ENCODE assay signal across 8 cellular contexts in the genomic region with DNA sequence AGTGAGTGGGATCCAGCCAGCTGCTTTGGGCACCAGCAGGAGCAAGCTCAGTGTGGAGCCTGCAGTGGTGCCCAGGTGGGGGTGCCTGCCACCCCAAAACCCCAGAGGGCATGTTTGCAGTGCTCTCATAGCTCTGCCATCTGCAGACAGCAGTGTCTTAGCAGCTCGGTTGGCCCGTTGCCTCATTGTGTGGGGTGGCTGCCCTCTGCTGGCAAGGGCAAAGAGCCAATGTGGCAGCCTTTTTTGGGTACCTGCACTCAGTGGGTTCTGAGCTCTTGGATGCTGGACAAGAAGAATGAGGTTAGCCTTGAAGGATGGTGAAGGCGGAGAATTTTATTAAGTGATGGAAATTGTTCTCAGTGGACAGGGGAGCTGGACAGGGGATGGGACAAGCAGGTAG. TPM values are rescaled to one million over a fixed set of nuclear protein-coding genes. Genes with fewer than 3 reads are reported as not detected.
DNase-seq lines count a peak whose midpoint lies in the region; ATAC-seq, FAIRE-seq and TF ChIP-seq lines count a peak whose summit lies in the region.

No MANE protein-coding gene starts in this region.

- no peaks in the 10 kb centered on the region for H3K9me2 ChIP-seq in PC-9 (ENCODE audit: insufficient read depth)

- H3K27ac ChIP-seq in PC-9, result no peak overlapping the region

- no peak for DNase-seq in GM18507 (ENCODE audit: extremely low spot score, insufficient read length, low read depth)
- peak in 1 of 2 experiments; percentile 31 for DNase-seq in PC-9
- peak; percentile 64 for DNase-seq in activated T-helper 1 cell treated with anti-CD3 and anti-CD28 coated beads, Interleukin-12 subunit alpha, Interleukin-12 subunit beta, Interleukin-2, Interleukin-4 antibody, amounts not matched to agents 30 ng/mL and 10 ng/mL and 1 ng/mL, durations not matched to agents 14 hours and 24 hours and 36 hours (ENCODE audit: low spot score)
- peak; percentile 87 for DNase-seq in cardiac septum (ENCODE audit: low spot score)
- DNase-seq in stimulated activated CD4-positive, alpha-beta T cell treated with anti-CD3 and anti-CD28 coated beads, Interleukin-15, amount 100 ng/mL, for 48 hours (ENCODE audit: low read depth in 2 of 2), result peak; percentile 56 to 71
- no peak for DNase-seq in RCC 7860 (ENCODE audit: low spot score)
- no peak for DNase-seq in NCI-H146 treated with DMSO at 0.1 percent for 48 hours (lab: John Stamatoyannopoulos, UW; ENCODE audit: unreplicated experiment)

- H3K27ac Mint-ChIP-seq in activated T-helper 1 cell treated with anti-CD3 and anti-CD28 coated beads, Interleukin-12 subunit alpha, Interleukin-12 subunit beta, Interleukin-2, Interleukin-4 antibody, amounts not matched to agents 30 ng/mL and 10 ng/mL and 1 ng/mL, durations not matched to agents 14 hours and 24 hours and 36 hours, result no peak overlapping the region

- H3K4me3 Mint-ChIP-seq in activated T-helper 1 cell treated with anti-CD3 and anti-CD28 coated beads, Interleukin-12 subunit alpha, Interleukin-12 subunit beta, Interleukin-2, Interleukin-4 antibody, amounts not matched to agents 30 ng/mL and 10 ng/mL and 1 ng/mL, durations not matched to agents 14 hours and 24 hours and 36 hours, result no peak overlapping the region

- no peaks in the 10 kb centered on the region for H3F3A ChIP-seq in PC-9 (ENCODE audit: insufficient read depth, low read depth)

- no peaks in the 10 kb centered on the region for H3K9me3 Mint-ChIP-seq in activated T-helper 1 cell treated with anti-CD3 and anti-CD28 coated beads, Interleukin-12 subunit alpha, Interleukin-12 subunit beta, Interleukin-2, Interleukin-4 antibody, amounts not matched to agents 30 ng/mL and 10 ng/mL and 1 ng/mL, durations not matched to agents 14 hours and 24 hours and 36 hours

- no peak overlapping the region for H3K4me2 ChIP-seq in PC-9

- no peaks in the 10 kb centered on the region for H3K4me1 ChIP-seq in PC-9 (replicated peaks; ENCODE audit: insufficient read depth)

- no peaks in the 10 kb centered on the region for H3K79me2 ChIP-seq in PC-9 (ENCODE audit: low read depth)

- H3K9me3 ChIP-seq in PC-9 (ENCODE audit: insufficient read depth, low read depth), result no peaks in the 10 kb centered on the region

- H3K36me3 Mint-ChIP-seq in activated T-helper 1 cell treated with anti-CD3 and anti-CD28 coated beads, Interleukin-12 subunit alpha, Interleukin-12 subunit beta, Interleukin-2, Interleukin-4 antibody, amounts not matched to agents 30 ng/mL and 10 ng/mL and 1 ng/mL, durations not matched to agents 14 hours and 24 hours and 36 hours (ENCODE audit: low read depth), result no peaks in the 10 kb centered on the region

- POLR2A ChIA-PET in PC-9 (lab: Charles Lee; ENCODE audit: unreplicated experiment), result no interaction called here

- peak; percentile 51; the same call in 1 of the 2 replicates for TF ChIP-seq CTCF in PC-9 (conservative IDR thresholded peaks at IDR 0.05)

- CTCF ChIA-PET in PC-9 (lab: Charles Lee), result interaction anchor here (0.5 to 1.6 kb wide), 3 partner anchors 79 to 715 kb away, joined by 4 to 17 read pairs (median 6); no protein-coding TSS in a partner anchor

- ATAC-seq in HG03442 (IDR thresholded peaks at IDR 0.05; ENCODE audit: unreplicated experiment), result peak; percentile 52

- no peaks in the 10 kb centered on the region for H4K20me1 ChIP-seq in PC-9 (ENCODE audit: insufficient read depth)

- intact Hi-C loops in PC-9 (cut with micrococcal nuclease; ENCODE audit: unreplicated experiment) (loop anchor here (2.0 to 10.0 kb wide), 4 partner anchors 207 to 475 kb away; no protein-coding TSS in a partner anchor), cardiac septum (cut with DNase I) (loop anchor here (2.0 to 10.0 kb wide), 2 partner anchors 79 to 327 kb away; no protein-coding TSS in a partner anchor)
- intact Hi-C loops in activated T-helper 1 cell treated with anti-CD3 and anti-CD28 coated beads, Interleukin-12 subunit alpha, Interleukin-12 subunit beta, Interleukin-2, Interleukin-4 antibody, amounts not matched to agents 30 ng/mL and 10 ng/mL and 1 ng/mL, durations not matched to agents 14 hours and 24 hours and 36 hours (cut with micrococcal nuclease), result loop anchor here (1.0 to 5.0 kb wide), 5 partner anchors 79 to 475 kb away; partner anchors contain the start of gene MUCL1

- H3K4me1 Mint-ChIP-seq in activated T-helper 1 cell treated with anti-CD3 and anti-CD28 coated beads, Interleukin-12 subunit alpha, Interleukin-12 subunit beta, Interleukin-2, Interleukin-4 antibody, amounts not matched to agents 30 ng/mL and 10 ng/mL and 1 ng/mL, durations not matched to agents 14 hours and 24 hours and 36 hours (ENCODE audit: low read depth), result peaks cover 11% of the 10 kb centered on the region

- BruUV-seq in PC-9 (replicated peaks; lab: Mats Ljungman, UMichigan), result no TSS peak

- FAIRE-seq in GM18507 (lab: Jason Lieb, UNC), result peak; percentile 49
- no peak for FAIRE-seq in RCC 7860 (lab: Jason Lieb, UNC)

- H3K27me3 ChIP-seq in PC-9 (ENCODE audit: insufficient read depth, low read depth), result peaks cover 5% of the 10 kb centered on the region; the same call in 1 of the 2 replicates

- no peak overlapping the region for H3K4me3 ChIP-seq in PC-9

- H2AFZ ChIP-seq in PC-9, result no peak overlapping the region

- H3K36me3 ChIP-seq in PC-9 (ENCODE audit: low read depth), result no peaks in the 10 kb centered on the region

- H3K27me3 Mint-ChIP-seq in activated T-helper 1 cell treated with anti-CD3 and anti-CD28 coated beads, Interleukin-12 subunit alpha, Interleukin-12 subunit beta, Interleukin-2, Interleukin-4 antibody, amounts not matched to agents 30 ng/mL and 10 ng/mL and 1 ng/mL, durations not matched to agents 14 hours and 24 hours and 36 hours (ENCODE audit: insufficient read depth), result peaks cover 21% of the 10 kb centered on the region

RNA-seq across cellular contexts. Expression of gene NEUROD4, which starts 52.3 kb away (rescaled TPM):
- total RNA-seq in PC-9 (2021) (not detected in 2 replicates), cardiac septum (not detected)
- 0.05 TPM in 1 of 2 replicates, not detected in the other for total RNA-seq in activated T-helper 1 cell treated with anti-CD3 and anti-CD28 coated beads, Interleukin-12 subunit alpha, Interleukin-12 subunit beta, Interleukin-2, Interleukin-4 antibody, amounts not matched to agents 30 ng/mL and 10 ng/mL and 1 ng/mL, durations not matched to agents 14 hours and 24 hours and 36 hours

RNA-seq across cellular contexts. Expression of gene OR9K2, which starts 54.1 kb away (rescaled TPM):
- total RNA-seq in PC-9 (2021) (not detected in 2 replicates), cardiac septum (not detected)
- total RNA-seq in activated T-helper 1 cell treated with anti-CD3 and anti-CD28 coated beads, Interleukin-12 subunit alpha, Interleukin-12 subunit beta, Interleukin-2, Interleukin-4 antibody, amounts not matched to agents 30 ng/mL and 10 ng/mL and 1 ng/mL, durations not matched to agents 14 hours and 24 hours and 36 hours, result not detected in 2 replicates

Comparison
In these comparisons a context has a peak if more than half of its experiments do, and no peak if none do; other contexts are left out.
1. DNase-seq: peak in activated T-helper 1 cell treated with anti-CD3 and anti-CD28 coated beads, Interleukin-12 subunit alpha, Interleukin-12 subunit beta, Interleukin-2, Interleukin-4 antibody, amounts not matched to agents 30 ng/mL and 10 ng/mL and 1 ng/mL, durations not matched to agents 14 hours and 24 hours and 36 hours (single experiment), cardiac septum (single experiment) and stimulated activated CD4-positive, alpha-beta T cell treated with anti-CD3 and anti-CD28 coated beads, Interleukin-15, amount 100 ng/mL, for 48 hours (2 of 2); none in GM18507 (single experiment), RCC 7860 (single experiment) and NCI-H146 treated with DMSO at 0.1 percent for 48 hours (single experiment).